Comparison of ENCODE assay signal across 22 cellular contexts in genomic region chr22:49577168-49578060, GRCh38.
DNase-seq lines count a peak whose midpoint lies in the region; ATAC-seq, FAIRE-seq and TF ChIP-seq lines count a peak whose summit lies in the region.
"Had no signal": no experiment of that assay in that cellular context is flagged by ENCODE, and none has a peak within 500 bp of the region (broad histone marks: within the 10 kb centered on the region; RNA-seq: fewer than 3 reads in every experiment).

No MANE protein-coding gene starts in this region.

- H3K4me2 ChIP-seq in astrocyte (ENCODE audit: low read length), result no peak overlapping the region

- no peaks in the 10 kb centered on the region for H4K20me1 ChIP-seq in astrocyte (ENCODE audit: insufficient read depth, low read length)

- H3K9me3 Mint-ChIP-seq in activated naive CD8-positive, alpha-beta T cell treated with anti-CD3 and anti-CD28 coated beads, Interleukin-2, amount 10 ng/mL, durations not matched to agents 7 days and 5 days, result peaks cover 2% of the 10 kb centered on the region
- H3K9me3 Mint-ChIP-seq in activated naive CD8-positive, alpha-beta T cell treated with anti-CD3 and anti-CD28 coated beads for 36 hours, result no peaks in the 10 kb centered on the region
- H3K9me3 Mint-ChIP-seq in astrocyte (ENCODE audit: unreplicated experiment), result peaks cover 7% of the 10 kb centered on the region
- H3K9me3 Mint-ChIP-seq: activated T-cell treated with anti-CD3 and anti-CD28 coated beads, Interleukin-2, amount 50 U/mL, for 72 hours had no signal

- H3K4me1 ChIP-seq in astrocyte (ENCODE audit: insufficient read depth, low read length) (no peaks in the 10 kb centered on the region), stomach (no peaks in the 10 kb centered on the region), esophagus muscularis mucosa (no peaks in the 10 kb centered on the region)
- H3K4me1 ChIP-seq: ascending aorta, tibial nerve had no signal

- H3K27me3 ChIP-seq in astrocyte (ENCODE audit: insufficient read depth, low read length), result no peaks in the 10 kb centered on the region
- H3K27me3 ChIP-seq in stomach, result no peaks in the 10 kb centered on the region
- peaks cover 0 to 4% (median 0%) of the 10 kb centered on the region in 4 donors for H3K27me3 ChIP-seq in esophagus muscularis mucosa
- H3K27me3 ChIP-seq: ascending aorta, dorsolateral prefrontal cortex, tibial nerve had no signal

- TF ChIP-seq EP300 in stomach (IDR thresholded peaks at IDR 0.05) (no peak), esophagus muscularis mucosa (IDR thresholded peaks at IDR 0.05) (no peak)

- no peaks in the 10 kb centered on the region for H3K79me2 ChIP-seq in astrocyte (ENCODE audit: insufficient read depth, low read length)

- TF ChIP-seq CTCF in astrocyte (IDR thresholded peaks at IDR 0.05; ENCODE audit: insufficient read depth, low read depth, low read length) (no peak), stomach (IDR thresholded peaks at IDR 0.05) (no peak), esophagus muscularis mucosa (IDR thresholded peaks at IDR 0.05) (no peak)

- H3K27me3 Mint-ChIP-seq in activated naive CD8-positive, alpha-beta T cell treated with anti-CD3 and anti-CD28 coated beads, Interleukin-2, amount 10 ng/mL, durations not matched to agents 7 days and 5 days, result no peaks in the 10 kb centered on the region
- H3K27me3 Mint-ChIP-seq in activated naive CD8-positive, alpha-beta T cell treated with anti-CD3 and anti-CD28 coated beads for 36 hours, result no peaks in the 10 kb centered on the region
- peaks cover 20% of the 10 kb centered on the region for H3K27me3 Mint-ChIP-seq in astrocyte (ENCODE audit: low read depth, unreplicated experiment)
- H3K27me3 Mint-ChIP-seq: activated naive CD8-positive, alpha-beta T cell; B cell; progenitor cell of endocrine pancreas had no signal

- no peak for FAIRE-seq in astrocyte (lab: Jason Lieb, UNC)

- H2AFZ ChIP-seq in astrocyte (ENCODE audit: low read depth, low read length), result no peak overlapping the region
- H2AFZ ChIP-seq: GM23248 had no signal

- H3K36me3 Mint-ChIP-seq in activated naive CD8-positive, alpha-beta T cell treated with anti-CD3 and anti-CD28 coated beads, Interleukin-2, amount 10 ng/mL, durations not matched to agents 7 days and 5 days, result no peaks in the 10 kb centered on the region
- peaks cover 5% of the 10 kb centered on the region for H3K36me3 Mint-ChIP-seq in activated naive CD8-positive, alpha-beta T cell treated with anti-CD3 and anti-CD28 coated beads for 36 hours
- H3K36me3 Mint-ChIP-seq in astrocyte (ENCODE audit: low read depth, unreplicated experiment), result no peaks in the 10 kb centered on the region

- no peaks in the 10 kb centered on the region for H3K36me3 ChIP-seq in astrocyte (ENCODE audit: insufficient read depth, low read length)
- H3K36me3 ChIP-seq in stomach, result no peaks in the 10 kb centered on the region
- H3K36me3 ChIP-seq in esophagus muscularis mucosa, result no peaks in the 10 kb centered on the region
- H3K36me3 ChIP-seq: ascending aorta, tibial nerve had no signal

- H3K27ac Mint-ChIP-seq in activated naive CD8-positive, alpha-beta T cell treated with anti-CD3 and anti-CD28 coated beads, Interleukin-2, amount 10 ng/mL, durations not matched to agents 7 days and 5 days, result no peak overlapping the region
- no peak overlapping the region for H3K27ac Mint-ChIP-seq in activated naive CD8-positive, alpha-beta T cell treated with anti-CD3 and anti-CD28 coated beads for 36 hours
- peak overlapping the region; percentile 59 for H3K27ac Mint-ChIP-seq in astrocyte (ENCODE audit: unreplicated experiment)
- H3K27ac Mint-ChIP-seq: activated naive CD8-positive, alpha-beta T cell; activated T-cell treated with anti-CD3 and anti-CD28 coated beads, Interleukin-2, amount 50 U/mL, for 72 hours; B cell; progenitor cell of endocrine pancreas had no signal

- H3K9ac ChIP-seq in astrocyte (ENCODE audit: low read length), result no peak overlapping the region
- H3K9ac ChIP-seq: GM23248 had no signal

- no peak overlapping the region for H3K4me3 Mint-ChIP-seq in activated naive CD8-positive, alpha-beta T cell treated with anti-CD3 and anti-CD28 coated beads, Interleukin-2, amount 10 ng/mL, durations not matched to agents 7 days and 5 days
- H3K4me3 Mint-ChIP-seq in activated naive CD8-positive, alpha-beta T cell treated with anti-CD3 and anti-CD28 coated beads for 36 hours, result no peak overlapping the region
- H3K4me3 Mint-ChIP-seq in astrocyte (ENCODE audit: unreplicated experiment), result no peak overlapping the region
- H3K4me3 Mint-ChIP-seq: activated naive CD8-positive, alpha-beta T cell; activated T-cell treated with anti-CD3 and anti-CD28 coated beads, Interleukin-2, amount 50 U/mL, for 72 hours; B cell had no signal

- intact Hi-C loops in stomach (cut with DNase I; ENCODE audit: low total_unique reads) (no loop called here), esophagus muscularis mucosa (cut with DNase I) (no loop called here)

- ATAC-seq in activated naive CD8-positive, alpha-beta T cell treated with anti-CD3 and anti-CD28 coated beads, Interleukin-2, amount 10 ng/mL, durations not matched to agents 7 days and 5 days (ENCODE audit: low read depth), result no peak
- ATAC-seq: activated T-cell treated with anti-CD3 and anti-CD28 coated beads, Interleukin-2, amount 50 U/mL, for 72 hours had no signal

- peak; percentile 18 for DNase-seq in activated naive CD8-positive, alpha-beta T cell treated with anti-CD3 and anti-CD28 coated beads, Interleukin-2, amount 10 ng/mL, durations not matched to agents 7 days and 5 days
- DNase-seq in activated naive CD8-positive, alpha-beta T cell treated with anti-CD3 and anti-CD28 coated beads for 36 hours, result no peak
- DNase-seq in astrocyte (ENCODE audit: low read depth), result no peak
- peak; percentile 55 for DNase-seq in mesenteric fat pad (ENCODE audit: low spot score)
- peak; percentile 22 for DNase-seq in stomach
- no peak for DNase-seq in NCI-H146 (lab: John Stamatoyannopoulos, UW)
- DNase-seq in esophagus muscularis mucosa (ENCODE audit: extremely low spot score), result no peak
- DNase-seq in NCI-H128 (lab: John Stamatoyannopoulos, UW; ENCODE audit: unreplicated experiment), result no peak
- DNase-seq: activated CD4-positive, alpha-beta T cell treated with anti-CD3 and anti-CD28 coated beads for 4 hours; activated T-cell treated with anti-CD3 and anti-CD28 coated beads, Interleukin-2, amount 50 U/mL, for 72 hours; DMS153; GM23248; Kasumi-1; NCI-H1694 treated with DMSO at 0.1 percent for 48 hours; NCI-H2171; NCI-H524 had no signal

- H3K9me3 ChIP-seq in astrocyte (ENCODE audit: insufficient read depth, low read depth, low read length), result peaks cover 16% of the 10 kb centered on the region
- peaks cover 6 to 19% (median 14%) of the 10 kb centered on the region in 4 donors for H3K9me3 ChIP-seq in stomach
- peaks cover 0 to 12% (median 6%) of the 10 kb centered on the region in 4 donors for H3K9me3 ChIP-seq in esophagus muscularis mucosa
- H3K9me3 ChIP-seq: ascending aorta had no signal

- H3K4me3 ChIP-seq in astrocyte (ENCODE audit: insufficient read depth, low read depth, low read length), result no peak overlapping the region
- H3K4me3 ChIP-seq in stomach, result no peak overlapping the region
- H3K4me3 ChIP-seq in esophagus muscularis mucosa, result no peak overlapping the region
- H3K4me3 ChIP-seq: ascending aorta, dorsolateral prefrontal cortex, GM23248, tibial nerve had no signal

- POLR2A ChIA-PET in activated naive CD8-positive, alpha-beta T cell treated with anti-CD3 and anti-CD28 coated beads, Interleukin-2, amount 10 ng/mL, durations not matched to agents 7 days and 5 days (lab: Charles Lee), result no interaction called here

- H3K27ac ChIP-seq in astrocyte (ENCODE audit: low read depth, low read length) (no peak overlapping the region), stomach (no peak overlapping the region), esophagus muscularis mucosa (replicated peaks in 1 of 4) (no peak overlapping the region)
- H3K27ac ChIP-seq: ascending aorta, dorsolateral prefrontal cortex, GM23248, tibial nerve had no signal

- H3K4me1 Mint-ChIP-seq in activated naive CD8-positive, alpha-beta T cell treated with anti-CD3 and anti-CD28 coated beads, Interleukin-2, amount 10 ng/mL, durations not matched to agents 7 days and 5 days, result no peaks in the 10 kb centered on the region
- no peaks in the 10 kb centered on the region for H3K4me1 Mint-ChIP-seq in activated naive CD8-positive, alpha-beta T cell treated with anti-CD3 and anti-CD28 coated beads for 36 hours
- H3K4me1 Mint-ChIP-seq in astrocyte (ENCODE audit: low read depth, unreplicated experiment), result no peaks in the 10 kb centered on the region
- H3K4me1 Mint-ChIP-seq: B cell had no signal

- 79 to 85% (median 80%) methylated on average over 22 to 23 of the region's 23 CpGs for WGBS in stomach, 5 donors
- WGBS in esophagus muscularis mucosa, result 87% methylated on average over 23 of the region's 23 CpGs

- TF ChIP-seq POLR2A in stomach (IDR thresholded peaks at IDR 0.05), result no peak
- TF ChIP-seq POLR2A in esophagus muscularis mucosa (IDR thresholded peaks at IDR 0.05; ENCODE audit: low read depth), result no peak

Comparison
In these comparisons a context has a peak if more than half of its experiments do, and no peak if none do; other contexts are left out.
1. DNase-seq: peak in activated naive CD8-positive, alpha-beta T cell treated with anti-CD3 and anti-CD28 coated beads, Interleukin-2, amount 10 ng/mL, durations not matched to agents 7 days and 5 days (single experiment), mesenteric fat pad (single experiment) and stomach (single experiment); none in activated naive CD8-positive, alpha-beta T cell treated with anti-CD3 and anti-CD28 coated beads for 36 hours (single experiment), astrocyte (single experiment), NCI-H146 (single experiment), esophagus muscularis mucosa (single experiment) and NCI-H128 (single experiment).